19 cellular contexts compared by ENCODE assay signal in the genomic region with DNA sequence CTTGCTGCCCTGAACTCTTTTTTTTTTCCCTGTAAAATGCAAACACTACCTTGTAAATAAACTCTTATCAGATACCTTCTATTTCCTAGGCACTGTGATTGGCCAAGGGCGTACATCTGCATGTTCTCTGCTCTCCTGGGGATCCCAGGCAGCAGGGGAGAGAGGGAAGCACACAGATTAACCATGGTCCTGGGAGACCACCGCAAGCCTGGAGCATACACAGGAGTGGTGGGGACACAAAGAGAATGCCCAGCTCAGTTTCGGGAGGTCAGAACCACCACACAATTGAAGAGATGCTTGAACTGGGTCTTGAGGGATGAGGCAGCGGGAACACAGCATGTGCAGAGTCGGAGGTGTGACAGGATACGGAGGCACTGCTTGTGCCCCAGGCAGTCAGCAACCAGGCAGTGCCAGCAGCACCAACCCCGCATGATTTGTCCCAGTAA. TPM values are rescaled to one million over a fixed set of nuclear protein-coding genes. Genes with fewer than 3 reads are reported as not detected.
"Had no signal": no experiment of that assay in that cellular context is flagged by ENCODE, and none has a peak within 500 bp of the region (broad histone marks: within the 10 kb centered on the region; RNA-seq: fewer than 3 reads in every experiment).

No MANE protein-coding gene starts in this region.

- DNase-seq: activated CD4-positive, alpha-beta T cell treated with anti-CD3 and anti-CD28 coated beads, Interleukin-2, amount 10 ng/mL, durations not matched to agents 7 days and 5 days; activated CD4-positive, CD25-positive, alpha-beta regulatory T cell; activated CD8-positive, alpha-beta T cell treated with anti-CD3 and anti-CD28 coated beads, Interleukin-2, amount 10 ng/mL, durations not matched to agents 7 days and 5 days; activated naive CD4-positive, alpha-beta T cell treated with anti-CD3 and anti-CD28 coated beads for 36 hours; activated T-cell treated with anti-CD3 and anti-CD28 coated beads, Interleukin-2, amount 50 U/mL, for 24 hours; central memory CD4-positive, alpha-beta T cell; dorsolateral prefrontal cortex; foreskin keratinocyte; heart left ventricle; left ventricle myocardium inferior; mammary epithelial cell; stimulated activated CD4-positive, alpha-beta T cell treated with anti-CD3 and anti-CD28 coated beads, Interleukin-4, amount 100 ng/mL, for 1 hour; upper lobe of left lung had no signal

- H3K27ac ChIP-seq: body of pancreas, epithelial cell of prostate, foreskin keratinocyte, heart left ventricle, left ventricle myocardium inferior, thoracic aorta, upper lobe of left lung had no signal

- H3K4me1 ChIP-seq: upper lobe of left lung had no signal

- ATAC-seq: activated CD8-positive, alpha-beta T cell treated with anti-CD3 and anti-CD28 coated beads, Interleukin-2, amount 10 ng/mL, durations not matched to agents 7 days and 5 days; body of pancreas; foreskin keratinocyte; heart left ventricle; sciatic nerve had no signal

- H3K36me3 ChIP-seq: heart left ventricle, left ventricle myocardium inferior, ovary, thoracic aorta, upper lobe of left lung had no signal

- H3K27me3 ChIP-seq: body of pancreas, dorsolateral prefrontal cortex, ovary, upper lobe of left lung had no signal

- H3K9me3 ChIP-seq: body of pancreas, heart left ventricle, left ventricle myocardium inferior, ovary, thoracic aorta, upper lobe of left lung had no signal

- H3K4me3 ChIP-seq: body of pancreas, dorsolateral prefrontal cortex, heart left ventricle, left ventricle myocardium inferior, ovary, smooth muscle cell, thoracic aorta, upper lobe of left lung had no signal

RNA-seq across cellular contexts. Expression of a gene that starts 2.1 kb away (rescaled TPM):
- polyA plus RNA-seq: foreskin keratinocyte had no signal
